2 cellular contexts compared by ENCODE assay signal in genomic region chr10:93026072-93026471, GRCh38.
TF ChIP-seq lines count a peak whose summit lies in the region.

No MANE protein-coding gene starts in this region.

TF ChIP-seq in K562, 482 proteins besides CTCF, POLR2A, EP300 and RAD21:
- TF ChIP-seq ZSCAN29 (IDR thresholded peaks at IDR 0.05): no peak
- peak; percentile 77 for TF ChIP-seq MAFG (tag; conservative IDR thresholded peaks at IDR 0.05)
- TF ChIP-seq NCOA6 (IDR thresholded peaks at IDR 0.05): no peak
- peak; percentile 91 for TF ChIP-seq ZNF316 (IDR thresholded peaks at IDR 0.05)
- TF ChIP-seq SAFB (IDR thresholded peaks at IDR 0.05; ENCODE audit: borderline replicate concordance, low read depth, low read length): no peak
- TF ChIP-seq ZNF224 (CRISPR knock-in tag; IDR thresholded peaks at IDR 0.05): no peak
- TF ChIP-seq C11orf30 (IDR thresholded peaks at IDR 0.05; ENCODE audit: low read depth): peak; percentile 80
- peak; percentile 41 for TF ChIP-seq MAFK (IDR thresholded peaks at IDR 0.05; ENCODE audit: low read length)
- TF ChIP-seq MAFF (IDR thresholded peaks at IDR 0.05; ENCODE audit: low read length): peak; percentile 61; the same call in 1 of the 2 replicates

TF ChIP-seq in HepG2, 621 proteins besides CTCF, POLR2A, EP300 and RAD21:
- no peak for TF ChIP-seq ZNF563 (CRISPR knock-in tag; IDR thresholded peaks at IDR 0.05)
- peak; percentile 83 for TF ChIP-seq MAFF (IDR thresholded peaks at IDR 0.05; ENCODE audit: low read depth, low read length)
- TF ChIP-seq TMF1 (CRISPR knock-in tag; IDR thresholded peaks at IDR 0.05; ENCODE audit: low read depth): no peak
- no peak for TF ChIP-seq ZNF597 (CRISPR knock-in tag; IDR thresholded peaks at IDR 0.05)
- no peak for TF ChIP-seq ZBTB40 (IDR thresholded peaks at IDR 0.05)
- no peak for TF ChIP-seq ZBTB40 (CRISPR knock-in tag; IDR thresholded peaks at IDR 0.05)
- TF ChIP-seq RERE (CRISPR knock-in tag; IDR thresholded peaks at IDR 0.05; ENCODE audit: low read depth): no peak
- no peak for TF ChIP-seq SOX6 (IDR thresholded peaks at IDR 0.05)
- no peak for TF ChIP-seq SOX6 (CRISPR knock-in tag; IDR thresholded peaks at IDR 0.05)
- TF ChIP-seq AFF4 (CRISPR knock-in tag; IDR thresholded peaks at IDR 0.05): no peak
- no peak for TF ChIP-seq ZNF331 (CRISPR knock-in tag; IDR thresholded peaks at IDR 0.05)
- no peak for TF ChIP-seq ZNF687 (CRISPR knock-in tag; IDR thresholded peaks at IDR 0.05)
- TF ChIP-seq MAFK (conservative IDR thresholded peaks at IDR 0.05 in 1 of 2, IDR thresholded peaks at IDR 0.05 in 1 of 2; ENCODE audit: low read length in 2 of 2): peak; percentile 78 to 90
- no peak for TF ChIP-seq DPF2 (CRISPR knock-in tag; IDR thresholded peaks at IDR 0.05; ENCODE audit: borderline replicate concordance, low read depth)
- TF ChIP-seq ZFP90 (CRISPR knock-in tag; IDR thresholded peaks at IDR 0.05; ENCODE audit: borderline replicate concordance): no peak
- TF ChIP-seq ZBTB43 (CRISPR knock-in tag; conservative IDR thresholded peaks at IDR 0.05): no peak
TF ChIP-seq in HepG2: peak in this region for 2.
